1 cellular context compared by ENCODE assay signal in the genomic region with DNA sequence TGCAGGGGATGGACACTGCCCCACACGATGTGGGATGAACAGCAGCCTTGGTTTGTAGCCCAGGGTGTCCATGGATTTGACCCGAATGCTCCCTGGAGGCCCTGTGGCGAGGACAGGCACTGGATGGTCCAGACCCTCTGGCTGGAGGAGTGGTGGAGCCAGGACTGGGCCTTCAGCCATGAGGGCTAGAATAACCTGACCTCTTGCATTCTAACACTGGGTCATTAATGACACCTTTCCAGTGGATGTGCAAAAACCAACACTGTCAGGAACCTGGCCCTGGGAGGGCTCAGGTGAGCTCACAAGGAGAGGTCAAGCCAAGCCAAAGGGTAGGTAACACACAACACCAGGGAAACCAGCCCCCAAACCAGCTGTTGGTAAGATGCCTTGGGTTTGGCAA.
TF ChIP-seq lines count a peak whose summit lies in the region.

No MANE protein-coding gene starts in this region.

TF ChIP-seq in WTC11, 78 proteins besides CTCF, POLR2A, EP300 and RAD21:
- TF ChIP-seq, protein P1, sequence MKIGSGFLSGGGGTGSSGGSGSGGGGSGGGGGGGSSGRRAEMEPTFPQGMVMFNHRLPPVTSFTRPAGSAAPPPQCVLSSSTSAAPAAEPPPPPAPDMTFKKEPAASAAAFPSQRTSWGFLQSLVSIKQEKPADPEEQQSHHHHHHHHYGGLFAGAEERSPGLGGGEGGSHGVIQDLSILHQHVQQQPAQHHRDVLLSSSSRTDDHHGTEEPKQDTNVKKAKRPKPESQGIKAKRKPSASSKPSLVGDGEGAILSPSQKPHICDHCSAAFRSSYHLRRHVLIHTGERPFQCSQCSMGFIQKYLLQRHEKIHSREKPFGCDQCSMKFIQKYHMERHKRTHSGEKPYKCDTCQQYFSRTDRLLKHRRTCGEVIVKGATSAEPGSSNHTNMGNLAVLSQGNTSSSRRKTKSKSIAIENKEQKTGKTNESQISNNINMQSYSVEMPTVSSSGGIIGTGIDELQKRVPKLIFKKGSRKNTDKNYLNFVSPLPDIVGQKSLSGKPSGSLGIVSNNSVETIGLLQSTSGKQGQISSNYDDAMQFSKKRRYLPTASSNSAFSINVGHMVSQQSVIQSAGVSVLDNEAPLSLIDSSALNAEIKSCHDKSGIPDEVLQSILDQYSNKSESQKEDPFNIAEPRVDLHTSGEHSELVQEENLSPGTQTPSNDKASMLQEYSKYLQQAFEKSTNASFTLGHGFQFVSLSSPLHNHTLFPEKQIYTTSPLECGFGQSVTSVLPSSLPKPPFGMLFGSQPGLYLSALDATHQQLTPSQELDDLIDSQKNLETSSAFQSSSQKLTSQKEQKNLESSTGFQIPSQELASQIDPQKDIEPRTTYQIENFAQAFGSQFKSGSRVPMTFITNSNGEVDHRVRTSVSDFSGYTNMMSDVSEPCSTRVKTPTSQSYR (CRISPR knock-in tag; IDR thresholded peaks at IDR 0.05) = no peak
- TF ChIP-seq ZNF138 (CRISPR knock-in tag; conservative IDR thresholded peaks at IDR 0.05) (no peak), FOXK1 (CRISPR knock-in tag; IDR thresholded peaks at IDR 0.05) (no peak), JUN (CRISPR knock-in tag; IDR thresholded peaks at IDR 0.05) (no peak)
- TF ChIP-seq, protein P2, sequence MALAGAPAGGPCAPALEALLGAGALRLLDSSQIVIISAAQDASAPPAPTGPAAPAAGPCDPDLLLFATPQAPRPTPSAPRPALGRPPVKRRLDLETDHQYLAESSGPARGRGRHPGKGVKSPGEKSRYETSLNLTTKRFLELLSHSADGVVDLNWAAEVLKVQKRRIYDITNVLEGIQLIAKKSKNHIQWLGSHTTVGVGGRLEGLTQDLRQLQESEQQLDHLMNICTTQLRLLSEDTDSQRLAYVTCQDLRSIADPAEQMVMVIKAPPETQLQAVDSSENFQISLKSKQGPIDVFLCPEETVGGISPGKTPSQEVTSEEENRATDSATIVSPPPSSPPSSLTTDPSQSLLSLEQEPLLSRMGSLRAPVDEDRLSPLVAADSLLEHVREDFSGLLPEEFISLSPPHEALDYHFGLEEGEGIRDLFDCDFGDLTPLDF (CRISPR knock-in tag; IDR thresholded peaks at IDR 0.05) = no peak
